ENCODE assay signal across 27 cellular contexts in genomic region chr13:84098273-84098672, GRCh38.
"Had no signal": no experiment of that assay in that cellular context is flagged by ENCODE, and none has a peak within 500 bp of the region (broad histone marks: within the 10 kb centered on the region; RNA-seq: fewer than 3 reads in every experiment).

No MANE protein-coding gene starts in this region.

- H3K27ac ChIP-seq: colonic mucosa, epithelial cell of prostate, esophagus squamous epithelium, gastrocnemius medialis, heart right ventricle, left lung, lower lobe of right lung had no signal

- H3K36me3 Mint-ChIP-seq: mesothelial cell of epicardium, naive B cell had no signal

- H3K27ac Mint-ChIP-seq: dendritic cell treated with granulocyte-macrophage colony-stimulating factor and Interleukin-4, amounts not matched to agents 40 ng/mL and 50 ng/mL, for 4 days; effector memory CD8-positive, alpha-beta T cell; endodermal cell; mesothelial cell of epicardium had no signal

- H3K27me3 ChIP-seq: colonic mucosa, esophagus squamous epithelium, gastrocnemius medialis, heart right ventricle, left lung had no signal

- ATAC-seq: effector memory CD8-positive, alpha-beta T cell; esophagus mucosa; gastrocnemius medialis; heart right ventricle; left cardiac atrium; left lung; left ventricle myocardium superior; lower lobe of right lung; mucosa of descending colon had no signal

- H3K9me3 ChIP-seq: colonic mucosa, esophagus squamous epithelium, gastrocnemius medialis, left lung, lower lobe of right lung had no signal

- H3K4me1 Mint-ChIP-seq: endodermal cell, naive B cell had no signal

- DNase-seq: colonic mucosa; cortex of kidney; effector CD8-positive, alpha-beta T cell; effector memory CD8-positive, alpha-beta T cell; endodermal cell; erythroblast; esophagus squamous epithelium; foreskin fibroblast; foreskin melanocyte; gastrocnemius medialis; glutamatergic neuron; head of caudate nucleus; heart right ventricle; hippocampal formation; islet precursor cell; kidney; left cardiac atrium; left lung; left ventricle myocardium superior; lower lobe of right lung; mesenchymal stem cell; mucosa of descending colon; naive B cell had no signal

- H3K9me3 Mint-ChIP-seq: dendritic cell treated with granulocyte-macrophage colony-stimulating factor and Interleukin-4, amounts not matched to agents 40 ng/mL and 50 ng/mL, for 4 days; effector memory CD8-positive, alpha-beta T cell; endodermal cell; mesothelial cell of epicardium; naive B cell had no signal

- H3K27me3 Mint-ChIP-seq: dendritic cell treated with granulocyte-macrophage colony-stimulating factor and Interleukin-4, amounts not matched to agents 40 ng/mL and 50 ng/mL, for 4 days; effector memory CD8-positive, alpha-beta T cell; naive B cell had no signal

- H3K36me3 ChIP-seq: colonic mucosa, esophagus squamous epithelium, gastrocnemius medialis, heart right ventricle, left lung, lower lobe of right lung had no signal

- H3K4me3 Mint-ChIP-seq: dendritic cell treated with granulocyte-macrophage colony-stimulating factor and Interleukin-4, amounts not matched to agents 40 ng/mL and 50 ng/mL, for 4 days; effector memory CD8-positive, alpha-beta T cell; endodermal cell; mesothelial cell of epicardium; naive B cell had no signal

- H3K4me1 ChIP-seq: colonic mucosa, esophagus squamous epithelium, gastrocnemius medialis, heart right ventricle, left lung, lower lobe of right lung had no signal

- H3K4me3 ChIP-seq: colonic mucosa, esophagus squamous epithelium, gastrocnemius medialis, heart right ventricle, left lung, lower lobe of right lung, mucosa of descending colon had no signal
